In the genomic region with DNA sequence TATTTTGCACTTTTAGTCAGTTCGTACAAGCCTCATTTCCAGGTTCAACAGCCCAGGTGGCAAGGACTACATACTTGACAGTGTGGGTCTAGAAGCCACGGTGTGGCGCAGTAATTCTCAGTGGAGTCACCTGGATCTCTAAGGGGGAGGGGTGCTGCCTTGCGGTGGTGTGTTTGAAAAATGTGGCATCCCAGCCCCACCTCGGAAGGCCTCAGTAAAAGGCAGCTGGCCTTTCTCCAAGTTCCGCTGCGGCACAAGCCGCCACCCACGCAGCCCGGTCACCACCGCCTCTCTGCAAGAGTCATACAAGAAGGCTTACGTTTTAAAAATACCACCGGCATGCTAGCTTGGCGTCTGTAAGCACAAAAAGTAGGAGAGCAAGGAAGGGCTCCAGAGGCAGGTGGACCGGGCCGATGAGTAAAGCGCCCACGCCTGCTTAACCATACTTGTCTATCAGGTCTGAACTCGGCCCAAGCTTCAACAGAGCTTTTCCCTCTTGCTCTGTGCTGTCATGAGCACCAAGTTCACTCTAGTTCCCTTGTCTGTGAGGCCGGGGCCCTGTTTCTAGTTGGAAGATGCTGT, we compare ENCODE assay signal across 8 cellular contexts. TPM values are rescaled to one million over a fixed set of nuclear protein-coding genes. Genes with fewer than 3 reads are reported as not detected.
DNase-seq lines count a peak whose midpoint lies in the region; ATAC-seq and TF ChIP-seq lines count a peak whose summit lies in the region.

No MANE protein-coding gene starts in this region.

- CTCF ChIA-PET in PC-3 (lab: Charles Lee) = interaction anchor here (0.6 to 1.3 kb wide), 6 partner anchors 9 to 465 kb away, joined by 3 to 7 read pairs (median 4); no protein-coding TSS in a partner anchor

- H2AFZ ChIP-seq in PC-3 (ENCODE audit: low read length) = no peak overlapping the region

- TF ChIP-seq CTCF in PC-3 (conservative IDR thresholded peaks at IDR 0.05; ENCODE audit: low read depth, low read length) (peak; percentile 73), fibroblast of villous mesenchyme (IDR thresholded peaks at IDR 0.05; ENCODE audit: insufficient read depth, low read depth, low read length) (no peak), retinal pigment epithelial cell (conservative IDR thresholded peaks at IDR 0.05; ENCODE audit: low read depth, low read length) (no peak)

- H3K4me3 ChIP-seq in PC-3 (ENCODE audit: low read length) (peak overlapping the region; percentile 40; the same call in 1 of the 2 replicates), fibroblast of villous mesenchyme (ENCODE audit: low read depth, low read length) (no peak overlapping the region), retinal pigment epithelial cell (ENCODE audit: low read length) (peak overlapping the region; percentile 4), aorta (ENCODE audit: low read length in 2 of 2) (no peak overlapping the region)

- H3K27me3 ChIP-seq in PC-3 (ENCODE audit: low read length) (no peaks in the 10 kb centered on the region), aorta (ENCODE audit: control insufficient read depth in 1 of 2, insufficient read depth in 2 of 2, low read length in 1 of 2) (no peaks in the 10 kb centered on the region)

- ATAC-seq in GM18870 (IDR thresholded peaks at IDR 0.05; ENCODE audit: unreplicated experiment) (peak; percentile 80), HG03103 (IDR thresholded peaks at IDR 0.05; ENCODE audit: low read depth, unreplicated experiment) (peak; percentile 85), PC-3 (peak; percentile 78), aorta (ENCODE audit: low FRiP score) (peak; percentile 50)

- no TSS peak for BruUV-seq in PC-3 (replicated peaks; lab: Mats Ljungman, UMichigan)

- peaks cover 10% of the 10 kb centered on the region for H3F3A ChIP-seq in PC-3 (ENCODE audit: low read length, unreplicated experiment)

- peak overlapping the region; percentile 80 for H3K4me2 ChIP-seq in PC-3 (ENCODE audit: low read length)

- H3K9ac ChIP-seq in PC-3 (ENCODE audit: low read length) = peak overlapping the region; percentile 67

- POLR2A ChIA-PET in PC-3 (lab: Charles Lee; ENCODE audit: unreplicated experiment) = interaction anchor here (0.6 to 1.8 kb wide), 5 partner anchors 13 to 156 kb away, joined by 4 to 9 read pairs (median 6); a partner anchor contains a TSS

- intact Hi-C loops in PC-3 (cut with micrococcal nuclease) = loop anchor here (1.0 to 5.0 kb wide), 8 partner anchors 14 to 190 kb away; no protein-coding TSS in a partner anchor
- intact Hi-C loops in aorta (cut with DNase I) = loop anchor here in 1 of 2 donors (5.0 kb wide), 1 partner anchor 49 kb away; a partner anchor contains a TSS

- no peaks in the 10 kb centered on the region for H4K20me1 ChIP-seq in PC-3 (ENCODE audit: low read length)

- H3K9me3 ChIP-seq in PC-3 (ENCODE audit: low read length) (no peaks in the 10 kb centered on the region), aorta (ENCODE audit: control insufficient read depth, low read length) (no peaks in the 10 kb centered on the region)

- no peaks in the 10 kb centered on the region; the same call in 1 of the 2 replicates for H3K36me3 ChIP-seq in PC-3 (ENCODE audit: low read depth, low read length)
- no peaks in the 10 kb centered on the region for H3K36me3 ChIP-seq in aorta (ENCODE audit: control insufficient read depth in 1 of 2, insufficient read depth in 2 of 2, low read length in 1 of 2)

- H3K27ac ChIP-seq in PC-3 (ENCODE audit: low read length) (peak overlapping the region; percentile 94), aorta (ENCODE audit: low read depth in 1 of 2, low read length in 2 of 2) (no peak overlapping the region)

- H3K9me2 ChIP-seq in PC-3 (replicated peaks; ENCODE audit: low read length) = no peaks in the 10 kb centered on the region

- DNase-seq in AG08395 (ENCODE audit: low spot score) = peak; percentile 79
- DNase-seq in PC-3 = peak; percentile 99
- peak; percentile 48 for DNase-seq in activated T-helper 1 cell treated with Interleukin-2 at 50 U/mL for 16 hours (ENCODE audit: low read depth)
- DNase-seq in fibroblast of villous mesenchyme (ENCODE audit: low read depth) = peak; percentile 86
- DNase-seq in retinal pigment epithelial cell (ENCODE audit: low read depth) = peak; percentile 80
- peak; percentile 89 to 94 for DNase-seq in aorta

- 9 to 10% methylated on average over 20 of the region's 20 CpGs for WGBS in aorta, 2 donors

- H3K4me1 ChIP-seq in PC-3 (ENCODE audit: insufficient read depth, low read length) = peaks cover 76% of the 10 kb centered on the region
- H3K4me1 ChIP-seq in aorta (ENCODE audit: control insufficient read depth in 1 of 2, insufficient read depth in 2 of 2, low read length in 2 of 2) = peaks cover 0 to 7% of the 10 kb centered on the region in 2 donors

- H3K79me2 ChIP-seq in PC-3 (ENCODE audit: low read length) = peaks cover 84% of the 10 kb centered on the region

RNA-seq across cellular contexts. Expression of a gene that starts 49.5 kb away (rescaled TPM):
- total RNA-seq in PC-3 (2014; rRNA removed) = 16.2 and 18.1 TPM in 2 replicates
- 9.5 and 10.0 TPM in 2 replicates for total RNA-seq in fibroblast of villous mesenchyme
- 10 to 100 TPM; 36.5 to 38.3 TPM for total RNA-seq in aorta
- polyA plus RNA-seq in aorta = 10 to 100 TPM in 1 of 2 donors, 1 to 10 TPM in 1; 9.9 to 19.7 TPM

Comparison
In these comparisons a context has a peak if more than half of its experiments do, and no peak if none do; other contexts are left out.
1. DNase-seq: peak in every context shown above with its lines; median percentile 99 in PC-3; 92 in aorta; 86 in fibroblast of villous mesenchyme; 80 in retinal pigment epithelial cell; 79 in AG08395; 48 in activated T-helper 1 cell treated with Interleukin-2 at 50 U/mL for 16 hours.
2. H3K4me3 ChIP-seq: peak in PC-3 (single experiment) and retinal pigment epithelial cell (single experiment); none in fibroblast of villous mesenchyme (single experiment) and aorta (0 of 2).
3. Peak in every context shown above with its lines, with median percentiles within 50 percentile points of each other: ATAC-seq.